1 cellular context compared by ENCODE assay signal in genomic region chr9:132242621-132243155, GRCh38.
TF ChIP-seq lines count a peak whose summit lies in the region.

No MANE protein-coding gene starts in this region.

TF ChIP-seq in HepG2, 621 proteins besides CTCF, POLR2A, EP300 and RAD21:
- no peak for TF ChIP-seq ZNF407 (CRISPR knock-in tag; IDR thresholded peaks at IDR 0.05; ENCODE audit: not compliant biosample characterization)
- 0 out of 2 replicates have a peak, but pooled peaks have one; percentile 27 for TF ChIP-seq PATZ1 (CRISPR knock-in tag; IDR thresholded peaks at IDR 0.05)
- peak; percentile 69 for TF ChIP-seq ZNF263 (CRISPR knock-in tag; IDR thresholded peaks at IDR 0.05)
